Comparison of ENCODE assay signal across 1 cellular context in the genomic region with DNA sequence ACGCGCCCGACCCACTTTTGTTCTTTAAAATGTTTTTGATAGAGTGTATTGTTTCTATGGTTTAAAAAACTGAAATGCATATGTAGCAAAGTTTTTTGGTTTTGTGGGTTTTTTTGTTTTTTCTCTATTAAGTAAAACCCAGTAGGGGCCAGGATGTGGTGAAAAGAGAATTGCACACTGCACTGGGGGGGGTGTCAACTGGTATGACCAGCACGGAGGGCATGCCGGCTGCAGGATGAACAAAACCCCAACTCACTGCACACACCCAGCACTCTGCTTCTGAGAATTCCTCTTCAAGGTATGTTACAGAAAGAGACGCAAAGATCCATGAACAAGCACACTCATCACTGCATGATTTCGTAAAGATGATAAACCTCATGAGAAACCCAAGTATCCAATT.
TF ChIP-seq lines count a peak whose summit lies in the region.

No MANE protein-coding gene starts in this region.

TF ChIP-seq in GM12878, 131 proteins besides CTCF, POLR2A, EP300 and RAD21 (continued from another document):
- peak; percentile 59; the same call in 1 of the 2 replicates for TF ChIP-seq MLLT1 (IDR thresholded peaks at IDR 0.05)
- no peak; the same call in 1 of the 2 replicates for TF ChIP-seq NR2F1 (conservative IDR thresholded peaks at IDR 0.05)
- TF ChIP-seq JUNB (IDR thresholded peaks at IDR 0.05), result no peak
- peak; percentile 59; the same call in 1 of the 2 replicates for TF ChIP-seq BCL11A (IDR thresholded peaks at IDR 0.05; ENCODE audit: low read depth, low read length)
- TF ChIP-seq RUNX3 (IDR thresholded peaks at IDR 0.05; ENCODE audit: low read length), result peak; percentile 92
- no peak for TF ChIP-seq MXI1 (IDR thresholded peaks at IDR 0.05; ENCODE audit: low read depth, low read length)
- TF ChIP-seq RELA (IDR thresholded peaks at IDR 0.05; ENCODE audit: borderline replicate concordance, partially characterized antibody), result no peak
- no peak for TF ChIP-seq SMC3 (IDR thresholded peaks at IDR 0.05; ENCODE audit: borderline replicate concordance, low read length)
- TF ChIP-seq, protein P1, sequence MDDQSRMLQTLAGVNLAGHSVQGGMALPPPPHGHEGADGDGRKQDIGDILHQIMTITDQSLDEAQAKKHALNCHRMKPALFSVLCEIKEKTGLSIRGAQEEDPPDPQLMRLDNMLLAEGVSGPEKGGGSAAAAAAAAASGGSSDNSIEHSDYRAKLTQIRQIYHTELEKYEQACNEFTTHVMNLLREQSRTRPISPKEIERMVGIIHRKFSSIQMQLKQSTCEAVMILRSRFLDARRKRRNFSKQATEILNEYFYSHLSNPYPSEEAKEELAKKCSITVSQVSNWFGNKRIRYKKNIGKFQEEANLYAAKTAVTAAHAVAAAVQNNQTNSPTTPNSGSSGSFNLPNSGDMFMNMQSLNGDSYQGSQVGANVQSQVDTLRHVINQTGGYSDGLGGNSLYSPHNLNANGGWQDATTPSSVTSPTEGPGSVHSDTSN (IDR thresholded peaks at IDR 0.05; ENCODE audit: insufficient replicate concordance, low read depth, low read length), result no peak
- TF ChIP-seq NR2C2 (IDR thresholded peaks at IDR 0.05; ENCODE audit: borderline replicate concordance, control insufficient read depth, insufficient read length, low read depth), result no peak
- TF ChIP-seq WRNIP1 (IDR thresholded peaks at IDR 0.05; ENCODE audit: borderline replicate concordance, low read depth, low read length), result no peak
